Comparison of ENCODE assay signal across 2 cellular contexts in the genomic region with DNA sequence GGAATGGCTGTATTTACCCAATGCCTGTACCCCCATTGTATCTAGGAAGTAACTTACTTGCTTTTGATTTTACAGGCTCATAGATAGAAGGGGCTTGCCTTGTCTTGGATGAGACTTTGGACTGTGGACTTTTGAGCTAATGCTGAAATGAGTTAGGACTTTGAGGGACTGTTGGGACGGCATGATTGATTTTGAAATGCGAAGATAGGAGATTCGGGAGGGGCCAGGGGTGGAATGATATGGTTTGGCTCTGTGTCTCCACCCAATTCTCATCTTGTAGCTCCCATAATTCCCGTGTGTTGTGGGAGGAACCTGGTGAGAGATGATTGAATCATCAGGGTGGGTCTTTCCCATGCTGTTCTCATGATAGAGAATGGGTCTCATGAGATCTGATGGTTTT.
TF ChIP-seq lines count a peak whose summit lies in the region.
"Not testable (repeated sequence)": the region's sequence is repeated elsewhere in the genome, so short reads cannot be mapped to it uniquely, and the experiment has no call there.

No MANE protein-coding gene starts in this region.

TF ChIP-seq in K562, 482 proteins besides CTCF, POLR2A, EP300 and RAD21:
- TF ChIP-seq, protein P1, sequence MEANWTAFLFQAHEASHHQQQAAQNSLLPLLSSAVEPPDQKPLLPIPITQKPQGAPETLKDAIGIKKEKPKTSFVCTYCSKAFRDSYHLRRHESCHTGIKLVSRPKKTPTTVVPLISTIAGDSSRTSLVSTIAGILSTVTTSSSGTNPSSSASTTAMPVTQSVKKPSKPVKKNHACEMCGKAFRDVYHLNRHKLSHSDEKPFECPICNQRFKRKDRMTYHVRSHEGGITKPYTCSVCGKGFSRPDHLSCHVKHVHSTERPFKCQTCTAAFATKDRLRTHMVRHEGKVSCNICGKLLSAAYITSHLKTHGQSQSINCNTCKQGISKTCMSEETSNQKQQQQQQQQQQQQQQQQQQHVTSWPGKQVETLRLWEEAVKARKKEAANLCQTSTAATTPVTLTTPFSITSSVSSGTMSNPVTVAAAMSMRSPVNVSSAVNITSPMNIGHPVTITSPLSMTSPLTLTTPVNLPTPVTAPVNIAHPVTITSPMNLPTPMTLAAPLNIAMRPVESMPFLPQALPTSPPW (CRISPR knock-in tag; IDR thresholded peaks at IDR 0.05): peak; percentile 54
- peak; percentile 52 for TF ChIP-seq MEIS2 (IDR thresholded peaks at IDR 0.05; ENCODE audit: partially characterized antibody)
- TF ChIP-seq, protein P2, sequence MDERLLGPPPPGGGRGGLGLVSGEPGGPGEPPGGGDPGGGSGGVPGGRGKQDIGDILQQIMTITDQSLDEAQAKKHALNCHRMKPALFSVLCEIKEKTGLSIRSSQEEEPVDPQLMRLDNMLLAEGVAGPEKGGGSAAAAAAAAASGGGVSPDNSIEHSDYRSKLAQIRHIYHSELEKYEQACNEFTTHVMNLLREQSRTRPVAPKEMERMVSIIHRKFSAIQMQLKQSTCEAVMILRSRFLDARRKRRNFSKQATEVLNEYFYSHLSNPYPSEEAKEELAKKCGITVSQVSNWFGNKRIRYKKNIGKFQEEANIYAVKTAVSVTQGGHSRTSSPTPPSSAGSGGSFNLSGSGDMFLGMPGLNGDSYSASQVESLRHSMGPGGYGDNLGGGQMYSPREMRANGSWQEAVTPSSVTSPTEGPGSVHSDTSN (CRISPR knock-in tag; IDR thresholded peaks at IDR 0.05; ENCODE audit: low read depth): not testable (repeated sequence)
- TF ChIP-seq, protein P2 (tag; conservative IDR thresholded peaks at IDR 0.05; ENCODE audit: low read depth): peak; percentile 69

TF ChIP-seq in HepG2, 621 proteins besides CTCF, POLR2A, EP300 and RAD21:
- TF ChIP-seq NCOR1 (IDR thresholded peaks at IDR 0.05; ENCODE audit: borderline replicate concordance, low read length) (peak; percentile 23; the same call in 1 of the 2 replicates), HNF4A (CRISPR knock-in tag; IDR thresholded peaks at IDR 0.05) (peak; percentile 53; the same call in 1 of the 2 replicates), LCORL (IDR thresholded peaks at IDR 0.05) (peak; percentile 14; the same call in 1 of the 2 replicates)
- TF ChIP-seq, protein P3, sequence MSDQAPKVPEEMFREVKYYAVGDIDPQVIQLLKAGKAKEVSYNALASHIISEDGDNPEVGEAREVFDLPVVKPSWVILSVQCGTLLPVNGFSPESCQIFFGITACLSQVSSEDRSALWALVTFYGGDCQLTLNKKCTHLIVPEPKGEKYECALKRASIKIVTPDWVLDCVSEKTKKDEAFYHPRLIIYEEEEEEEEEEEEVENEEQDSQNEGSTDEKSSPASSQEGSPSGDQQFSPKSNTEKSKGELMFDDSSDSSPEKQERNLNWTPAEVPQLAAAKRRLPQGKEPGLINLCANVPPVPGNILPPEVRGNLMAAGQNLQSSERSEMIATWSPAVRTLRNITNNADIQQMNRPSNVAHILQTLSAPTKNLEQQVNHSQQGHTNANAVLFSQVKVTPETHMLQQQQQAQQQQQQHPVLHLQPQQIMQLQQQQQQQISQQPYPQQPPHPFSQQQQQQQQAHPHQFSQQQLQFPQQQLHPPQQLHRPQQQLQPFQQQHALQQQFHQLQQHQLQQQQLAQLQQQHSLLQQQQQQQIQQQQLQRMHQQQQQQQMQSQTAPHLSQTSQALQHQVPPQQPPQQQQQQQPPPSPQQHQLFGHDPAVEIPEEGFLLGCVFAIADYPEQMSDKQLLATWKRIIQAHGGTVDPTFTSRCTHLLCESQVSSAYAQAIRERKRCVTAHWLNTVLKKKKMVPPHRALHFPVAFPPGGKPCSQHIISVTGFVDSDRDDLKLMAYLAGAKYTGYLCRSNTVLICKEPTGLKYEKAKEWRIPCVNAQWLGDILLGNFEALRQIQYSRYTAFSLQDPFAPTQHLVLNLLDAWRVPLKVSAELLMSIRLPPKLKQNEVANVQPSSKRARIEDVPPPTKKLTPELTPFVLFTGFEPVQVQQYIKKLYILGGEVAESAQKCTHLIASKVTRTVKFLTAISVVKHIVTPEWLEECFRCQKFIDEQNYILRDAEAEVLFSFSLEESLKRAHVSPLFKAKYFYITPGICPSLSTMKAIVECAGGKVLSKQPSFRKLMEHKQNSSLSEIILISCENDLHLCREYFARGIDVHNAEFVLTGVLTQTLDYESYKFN (CRISPR knock-in tag; conservative IDR thresholded peaks at IDR 0.05): peak; percentile 19; the same call in 1 of the 2 replicates
- TF ChIP-seq LCORL (CRISPR knock-in tag; IDR thresholded peaks at IDR 0.05): not testable (repeated sequence)
